10 cellular contexts compared by ENCODE assay signal in the genomic region with DNA sequence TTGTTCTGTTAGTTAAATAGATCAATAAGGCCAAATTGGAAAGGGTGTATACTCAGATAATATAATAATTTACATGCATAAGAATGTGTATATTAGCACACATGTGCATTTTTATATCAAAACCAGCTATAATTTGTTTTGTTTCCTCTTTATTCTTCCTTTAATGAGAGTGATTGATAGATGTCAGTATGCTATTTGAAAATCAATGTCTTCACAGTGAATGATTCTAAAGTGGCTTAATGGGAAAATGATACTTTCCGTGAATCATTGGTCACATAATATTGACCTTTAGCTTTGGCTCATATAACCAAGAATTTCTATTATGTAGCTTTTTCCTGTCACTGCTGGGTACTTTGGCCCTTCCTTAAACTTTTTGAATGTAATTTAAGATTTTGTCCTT.
"Had no signal": no experiment of that assay in that cellular context is flagged by ENCODE, and none has a peak within 500 bp of the region (broad histone marks: within the 10 kb centered on the region; RNA-seq: fewer than 3 reads in every experiment).

No MANE protein-coding gene starts in this region.

- FAIRE-seq: endometrium, frontal cortex, keratinocyte had no signal

- ATAC-seq: activated CD4-positive, alpha-beta T cell treated with anti-CD3 and anti-CD28 coated beads for 36 hours; activated CD8-positive, alpha-beta memory T cell treated with anti-CD3 and anti-CD28 coated beads, Interleukin-2, amount 10 ng/mL, durations not matched to agents 7 days and 5 days; stimulated activated naive B cell treated with anti-CD40 and anti-IgM and Interleukin-4, amounts not matched to agents 10 μg/mL and 1 μg/mL and 100 μg/mL, for 72 hours had no signal

- H3K36me3 ChIP-seq: colonic mucosa had no signal

- H3K4me3 ChIP-seq: colonic mucosa, lung had no signal

- H3K27me3 ChIP-seq: colonic mucosa had no signal

- H3K4me1 ChIP-seq: colonic mucosa had no signal

- H3K27ac ChIP-seq: colonic mucosa had no signal

- DNase-seq: activated CD4-positive, alpha-beta memory T cell treated with anti-CD3 and anti-CD28 coated beads for 36 hours; activated CD4-positive, alpha-beta T cell treated with anti-CD3 and anti-CD28 coated beads for 36 hours; activated CD8-positive, alpha-beta memory T cell treated with anti-CD3 and anti-CD28 coated beads, Interleukin-2, amount 10 ng/mL, durations not matched to agents 7 days and 5 days; colonic mucosa; posterior cingulate gyrus; stimulated activated naive B cell treated with anti-CD40 and anti-IgM and Interleukin-4, amounts not matched to agents 10 μg/mL and 1 μg/mL and 100 μg/mL, for 72 hours had no signal

- H3K9me3 ChIP-seq: colonic mucosa had no signal
